Comparison of ENCODE assay signal across 9 cellular contexts in genomic region chr19:52995711-52996110, GRCh38. TPM values are rescaled to one million over a fixed set of nuclear protein-coding genes. Genes with fewer than 3 reads are reported as not detected.
"Had no signal": no experiment of that assay in that cellular context is flagged by ENCODE, and none has a peak within 500 bp of the region (broad histone marks: within the 10 kb centered on the region; RNA-seq: fewer than 3 reads in every experiment).

No MANE protein-coding gene starts in this region.

- ATAC-seq: HepG2, K562 had no signal

- DNase-seq: IMR-90, KBM-7, KG1 had no signal

- H3K27ac ChIP-seq: HL-60 had no signal

- H3K27ac Mint-ChIP-seq: IgD-negative memory B cell had no signal

- H3K4me3 ChIP-seq: K562 had no signal

RNA-seq across cellular contexts. Expression of gene ERVV-1, which starts 18.0 kb away (rescaled TPM):
- total RNA-seq: HepG2, HT-29, HT1080, IMR-90, K562 had no signal
- polyA plus RNA-seq: HepG2, IMR-90 had no signal

RNA-seq across cellular contexts. Expression of gene ZNF816, which starts 33.0 kb away (rescaled TPM):
- total RNA-seq: HT1080 had no signal

RNA-seq across cellular contexts. Expression of gene ERVV-2, which starts 48.8 kb away (rescaled TPM):
- total RNA-seq: HepG2, HT-29, HT1080, IMR-90 had no signal
- polyA plus RNA-seq: HepG2, IgD-negative memory B cell, IMR-90 had no signal
